In genomic region chr16:734981-735881, GRCh38 we compare ENCODE assay signal across 17 cellular contexts. TPM values are rescaled to one million over a fixed set of nuclear protein-coding genes. Genes with fewer than 3 reads are reported as not detected.
DNase-seq lines count a peak whose midpoint lies in the region; ATAC-seq and TF ChIP-seq lines count a peak whose summit lies in the region.
"Had no signal": no experiment of that assay in that cellular context is flagged by ENCODE, and none has a peak within 500 bp of the region (broad histone marks: within the 10 kb centered on the region; RNA-seq: fewer than 3 reads in every experiment).

No MANE protein-coding gene starts in this region.

- peaks cover 5% of the 10 kb centered on the region for H3K79me2 ChIP-seq in Karpas-422 (ENCODE audit: low read length)
- no peaks in the 10 kb centered on the region for H3K79me2 ChIP-seq in mesendoderm (ENCODE audit: control insufficient read depth, insufficient read depth, low read length)

- H4K20me1 ChIP-seq in Karpas-422 (ENCODE audit: insufficient read depth, low read depth, low read length), result no peaks in the 10 kb centered on the region

- H4K5ac ChIP-seq in mesendoderm (ENCODE audit: low read length), result no peak overlapping the region

- H2AFZ ChIP-seq in Karpas-422 (ENCODE audit: low read length), result no peak overlapping the region

- no peak overlapping the region for H2AK5ac ChIP-seq in mesendoderm (ENCODE audit: low read length)

- no peak overlapping the region for H3K18ac ChIP-seq in mesendoderm (ENCODE audit: low read length)

- TF ChIP-seq POLR2A in spleen (IDR thresholded peaks at IDR 0.05) (no peak), breast epithelium (IDR thresholded peaks at IDR 0.05) (no peak)

- H3K9me2 ChIP-seq in Karpas-422 (replicated peaks; ENCODE audit: insufficient read depth, low read length), result no peaks in the 10 kb centered on the region

- no peak for TF ChIP-seq CTCF in spleen (IDR thresholded peaks at IDR 0.05 in 8 of 11, conservative IDR thresholded peaks at IDR 0.05 in 3 of 11)
- no peak for TF ChIP-seq CTCF in foreskin keratinocyte (conservative IDR thresholded peaks at IDR 0.05)
- no peak for TF ChIP-seq CTCF in breast epithelium (IDR thresholded peaks at IDR 0.05)

- no peak overlapping the region for H3K9ac ChIP-seq in Karpas-422 (ENCODE audit: low read length)
- H3K9ac ChIP-seq in mesendoderm (ENCODE audit: low read length), result no peak overlapping the region

- H3K9me3 ChIP-seq in Karpas-422 (ENCODE audit: low read length), result no peaks in the 10 kb centered on the region
- no peaks in the 10 kb centered on the region for H3K9me3 ChIP-seq in spleen
- H3K9me3 ChIP-seq in breast epithelium, result no peaks in the 10 kb centered on the region
- H3K9me3 ChIP-seq: transverse colon had no signal

- no peaks in the 10 kb centered on the region for H3K9me3 Mint-ChIP-seq in activated T-helper 2 cell treated with anti-CD3 and anti-CD28 coated beads, Interferon-gamma antibody, Interleukin-2, Interleukin-4, amounts not matched to agents 10 μg/mL and 5 μg/mL and 100 μg/mL, durations not matched to agents 14 hours and 24 hours and 36 hours
- H3K9me3 Mint-ChIP-seq: HFFc6 had no signal

- no peaks in the 10 kb centered on the region for H3K79me1 ChIP-seq in mesendoderm (ENCODE audit: low read length)

- no peaks in the 10 kb centered on the region for H3K27me3 Mint-ChIP-seq in activated T-helper 2 cell treated with anti-CD3 and anti-CD28 coated beads, Interferon-gamma antibody, Interleukin-2, Interleukin-4, amounts not matched to agents 10 μg/mL and 5 μg/mL and 100 μg/mL, durations not matched to agents 14 hours and 24 hours and 36 hours (ENCODE audit: low read depth)

- H2BK15ac ChIP-seq in mesendoderm (replicated peaks; ENCODE audit: low read depth), result no peak overlapping the region

- no peak overlapping the region for H4K8ac ChIP-seq in mesendoderm (ENCODE audit: low read depth, low read length)

- H3K4me3 Mint-ChIP-seq in activated T-helper 2 cell treated with anti-CD3 and anti-CD28 coated beads, Interferon-gamma antibody, Interleukin-2, Interleukin-4, amounts not matched to agents 10 μg/mL and 5 μg/mL and 100 μg/mL, durations not matched to agents 14 hours and 24 hours and 36 hours (ENCODE audit: low read depth), result no peak overlapping the region
- H3K4me3 Mint-ChIP-seq: HFFc6 had no signal

- no peak overlapping the region for H2BK120ac ChIP-seq in mesendoderm (ENCODE audit: low read depth, low read length)

- H3K27ac ChIP-seq in Karpas-422 (ENCODE audit: low read length) (peak overlapping the region; percentile 99; the same call in 1 of the 2 replicates), spleen (peak overlapping the region in 2 of 8 donors; percentile 84 to 89), mesendoderm (ENCODE audit: low read depth, low read length) (no peak overlapping the region), foreskin keratinocyte (no peak overlapping the region), breast epithelium (no peak overlapping the region)
- H3K27ac ChIP-seq: transverse colon had no signal

- H3K27me3 ChIP-seq in Karpas-422 (ENCODE audit: low read length) (no peaks in the 10 kb centered on the region), spleen (replicated peaks in 1 of 7) (no peaks in the 10 kb centered on the region), mesendoderm (ENCODE audit: insufficient read depth, low read length, poor library complexity) (no peaks in the 10 kb centered on the region), foreskin keratinocyte (no peaks in the 10 kb centered on the region), breast epithelium (no peaks in the 10 kb centered on the region)
- H3K27me3 ChIP-seq: transverse colon had no signal

- DNase-seq in left cardiac atrium (peak; percentile 13), Right ventricle myocardium superior (no peak), Karpas-422 (no peak), spleen (peak; percentile 73), mesendoderm (no peak), foreskin keratinocyte (no peak), breast epithelium (ENCODE audit: low spot score in 2 of 2) (no peak)
- no peak for DNase-seq in activated T-helper 2 cell treated with anti-CD3 and anti-CD28 coated beads, Interferon-gamma antibody, Interleukin-2, Interleukin-4, amounts not matched to agents 10 μg/mL and 5 μg/mL and 100 μg/mL, durations not matched to agents 14 hours and 24 hours and 36 hours (ENCODE audit: low spot score)
- DNase-seq: activated gamma-delta T cell treated with Interleukin-2 at 50 U/mL for 16 hours, DMS79, HFFc6, NCI-H1930, NCI-H226, retina, transverse colon had no signal

- peaks cover 15% of the 10 kb centered on the region; the same call in 1 of the 2 replicates for H3K36me3 ChIP-seq in Karpas-422 (ENCODE audit: insufficient read depth, low read length)
- peaks cover 0 to 94% (median 62%) of the 10 kb centered on the region in 6 donors for H3K36me3 ChIP-seq in spleen
- peaks cover 3% of the 10 kb centered on the region for H3K36me3 ChIP-seq in mesendoderm (ENCODE audit: control insufficient read depth, insufficient read depth, low read length)
- no peaks in the 10 kb centered on the region for H3K36me3 ChIP-seq in breast epithelium

- peak overlapping the region; percentile 20 for H3K27ac Mint-ChIP-seq in activated T-helper 2 cell treated with anti-CD3 and anti-CD28 coated beads, Interferon-gamma antibody, Interleukin-2, Interleukin-4, amounts not matched to agents 10 μg/mL and 5 μg/mL and 100 μg/mL, durations not matched to agents 14 hours and 24 hours and 36 hours
- H3K27ac Mint-ChIP-seq: HFFc6 had no signal

- no peak overlapping the region for H3K56ac ChIP-seq in mesendoderm (ENCODE audit: low read length)

- H3K23ac ChIP-seq in mesendoderm (ENCODE audit: low read length), result no peak overlapping the region

- WGBS in spleen, 5 donors, result 93 to 98% (median 94%) methylated on average over 18 to 25 of the region's 25 CpGs
- no CpG with 5 or more reads among the region's 25 CpGs for WGBS in mesendoderm (ENCODE audit: extremely low coverage, insufficient coverage, low lambda C conversion rate)

- peaks cover 35% of the 10 kb centered on the region for H3K36me3 Mint-ChIP-seq in activated T-helper 2 cell treated with anti-CD3 and anti-CD28 coated beads, Interferon-gamma antibody, Interleukin-2, Interleukin-4, amounts not matched to agents 10 μg/mL and 5 μg/mL and 100 μg/mL, durations not matched to agents 14 hours and 24 hours and 36 hours (ENCODE audit: low read depth)

- no peak overlapping the region for H3K4me3 ChIP-seq in Karpas-422 (ENCODE audit: low read length)
- no peak overlapping the region for H3K4me3 ChIP-seq in spleen
- H3K4me3 ChIP-seq in mesendoderm (ENCODE audit: low read length), result no peak overlapping the region
- no peak overlapping the region for H3K4me3 ChIP-seq in breast epithelium
- H3K4me3 ChIP-seq: smooth muscle cell, transverse colon had no signal

- H3K4me2 ChIP-seq in Karpas-422 (ENCODE audit: low read depth, low read length, poor library complexity, severe bottlenecking), result no peak overlapping the region
- H3K4me2 ChIP-seq in mesendoderm (ENCODE audit: low read length), result no peak overlapping the region
- H3K4me2 ChIP-seq: smooth muscle cell had no signal

- intact Hi-C loops in left cardiac atrium (cut with DNase I) (no loop called here), Right ventricle myocardium superior (cut with DNase I) (no loop called here), spleen (cut with DNase I; ENCODE audit: low total_unique reads) (no loop called here), breast epithelium (cut with DNase I; ENCODE audit: low total_unique reads) (no loop called here)
- intact Hi-C loops in activated T-helper 2 cell treated with anti-CD3 and anti-CD28 coated beads, Interferon-gamma antibody, Interleukin-2, Interleukin-4, amounts not matched to agents 10 μg/mL and 5 μg/mL and 100 μg/mL, durations not matched to agents 14 hours and 24 hours and 36 hours (cut with micrococcal nuclease), result no loop called here

- peaks cover 55% of the 10 kb centered on the region for H3K4me1 ChIP-seq in Karpas-422 (ENCODE audit: low read length)
- H3K4me1 ChIP-seq in spleen, result peaks cover 7 to 38% (median 12%) of the 10 kb centered on the region in 6 donors
- H3K4me1 ChIP-seq in mesendoderm (ENCODE audit: control insufficient read depth, low read depth, low read length), result no peaks in the 10 kb centered on the region
- H3K4me1 ChIP-seq in foreskin keratinocyte, result peaks cover 3% of the 10 kb centered on the region
- peaks cover 0 to 7% of the 10 kb centered on the region in 2 donors for H3K4me1 ChIP-seq in breast epithelium

- H2BK5ac ChIP-seq in mesendoderm (ENCODE audit: low read length), result no peak overlapping the region

- ATAC-seq in left cardiac atrium, result no peak
- ATAC-seq in Right ventricle myocardium superior (ENCODE audit: poor library complexity), result no peak
- no peak for ATAC-seq in foreskin keratinocyte
- ATAC-seq: Panc1 had no signal

- H3K4me1 Mint-ChIP-seq in activated T-helper 2 cell treated with anti-CD3 and anti-CD28 coated beads, Interferon-gamma antibody, Interleukin-2, Interleukin-4, amounts not matched to agents 10 μg/mL and 5 μg/mL and 100 μg/mL, durations not matched to agents 14 hours and 24 hours and 36 hours (ENCODE audit: low read depth), result peaks cover 17% of the 10 kb centered on the region

- no peak overlapping the region for H3K4ac ChIP-seq in mesendoderm (ENCODE audit: low read depth, low read length)

RNA-seq across cellular contexts. Expression of gene CIAO3, which starts 5.6 kb away (rescaled TPM):
- total RNA-seq in left cardiac atrium, result 10 to 100 TPM; 22.6 to 23.3 TPM
- total RNA-seq in Right ventricle myocardium superior, result 29.2 TPM
- total RNA-seq in Karpas-422 (2014; rRNA removed; shearing (Covaris generic); ENCODE audit: low replicate concordance), result 32.1 and 77.4 TPM in 2 replicates
- 42.8 and 43.4 TPM in 2 replicates for total RNA-seq in activated T-helper 2 cell treated with anti-CD3 and anti-CD28 coated beads, Interferon-gamma antibody, Interleukin-2, Interleukin-4, amounts not matched to agents 10 μg/mL and 5 μg/mL and 100 μg/mL, durations not matched to agents 14 hours and 24 hours and 36 hours
- total RNA-seq in spleen, result 10 to 100 TPM; 24.9 to 60.2 (median 39.5) TPM
- polyA plus RNA-seq in spleen, result 10 to 100 TPM; 34.1 to 80.4 (median 37.7) TPM
- 10.0 TPM for polyA plus RNA-seq in mesendoderm (2013, experiment 1 of 2)
- polyA plus RNA-seq in mesendoderm (2013, experiment 2 of 2), result 9.5 TPM
- 34.2 and 34.3 TPM in 2 replicates for total RNA-seq in foreskin keratinocyte
- polyA plus RNA-seq in foreskin keratinocyte, result 34.7 and 34.8 TPM in 2 replicates
- 10 to 100 TPM; 23.0 to 43.2 (median 41.6) TPM for total RNA-seq in breast epithelium

RNA-seq across cellular contexts. Expression of gene HAGHL, which starts 8.3 kb away (rescaled TPM):
- total RNA-seq in left cardiac atrium, result 10 to 100 TPM; 12.0 to 15.8 TPM
- total RNA-seq in Right ventricle myocardium superior, result 13.8 TPM
- 57.4 and 159 TPM in 2 replicates for total RNA-seq in Karpas-422 (2014; rRNA removed; shearing (Covaris generic); ENCODE audit: low replicate concordance)
- total RNA-seq in activated T-helper 2 cell treated with anti-CD3 and anti-CD28 coated beads, Interferon-gamma antibody, Interleukin-2, Interleukin-4, amounts not matched to agents 10 μg/mL and 5 μg/mL and 100 μg/mL, durations not matched to agents 14 hours and 24 hours and 36 hours, result 18.5 and 21.4 TPM in 2 replicates
- 10 to 100 TPM in 6 of 7 donors, 1 to 10 TPM in 1; 7.7 to 25.8 (median 17.6) TPM for total RNA-seq in spleen
- 10 to 100 TPM; 25.7 to 75.8 (median 32.5) TPM for polyA plus RNA-seq in spleen
- polyA plus RNA-seq in mesendoderm (2013, experiment 1 of 2), result 1.8 TPM
- polyA plus RNA-seq in mesendoderm (2013, experiment 2 of 2), result 1.6 TPM
- total RNA-seq in foreskin keratinocyte, result 17.8 and 18.4 TPM in 2 replicates
- 20.6 and 21.2 TPM in 2 replicates for polyA plus RNA-seq in foreskin keratinocyte
- 1 to 10 TPM; 4.3 to 7.5 (median 5.1) TPM for total RNA-seq in breast epithelium

RNA-seq across cellular contexts. Expression of gene CCDC78, which starts 9.0 kb away (rescaled TPM):
- under 1 TPM; 0.50 to 0.56 TPM for total RNA-seq in left cardiac atrium
- 0.32 TPM for total RNA-seq in Right ventricle myocardium superior
- total RNA-seq in Karpas-422 (2014; rRNA removed; shearing (Covaris generic); ENCODE audit: low replicate concordance), result 29.4 and 110 TPM in 2 replicates
- 7.3 and 8.3 TPM in 2 replicates for total RNA-seq in activated T-helper 2 cell treated with anti-CD3 and anti-CD28 coated beads, Interferon-gamma antibody, Interleukin-2, Interleukin-4, amounts not matched to agents 10 μg/mL and 5 μg/mL and 100 μg/mL, durations not matched to agents 14 hours and 24 hours and 36 hours
- total RNA-seq in spleen, result 10 to 100 TPM in 1 of 7 donors, 1 to 10 TPM in 6; 2.9 to 11.9 (median 6.3) TPM
- polyA plus RNA-seq in spleen, result 10 to 100 TPM; 12.0 to 23.7 (median 13.9) TPM
- 1.2 TPM for polyA plus RNA-seq in mesendoderm (2013, experiment 1 of 2)
- polyA plus RNA-seq in mesendoderm (2013, experiment 2 of 2), result 1.1 TPM
- 2.7 and 2.9 TPM in 2 replicates for total RNA-seq in foreskin keratinocyte
- 3.3 and 4.0 TPM in 2 replicates for polyA plus RNA-seq in foreskin keratinocyte
- total RNA-seq in breast epithelium, result 1 to 10 TPM in 2 of 3 donors, under 1 TPM in 1; 0.48 to 2.9 (median 2.6) TPM

RNA-seq across cellular contexts. Expression of gene ANTKMT, which starts 14.3 kb away (rescaled TPM):
- total RNA-seq in left cardiac atrium (10 to 100 TPM; 32.5 to 36.8 TPM), Right ventricle myocardium superior (27.5 TPM), spleen (10 to 100 TPM; 28.6 to 40.9 (median 36.4) TPM), foreskin keratinocyte (43.6 and 47.9 TPM in 2 replicates), breast epithelium (10 to 100 TPM; 29.9 to 35.7 (median 30.4) TPM)
- total RNA-seq in Karpas-422 (2014; rRNA removed; shearing (Covaris generic); ENCODE audit: low replicate concordance), result 19.8 and 53.3 TPM in 2 replicates
- total RNA-seq in activated T-helper 2 cell treated with anti-CD3 and anti-CD28 coated beads, Interferon-gamma antibody, Interleukin-2, Interleukin-4, amounts not matched to agents 10 μg/mL and 5 μg/mL and 100 μg/mL, durations not matched to agents 14 hours and 24 hours and 36 hours, result 52.8 and 54.4 TPM in 2 replicates
- polyA plus RNA-seq in spleen (10 to 100 TPM; 49.9 to 77.2 (median 63.4) TPM), foreskin keratinocyte (42.0 and 47.0 TPM in 2 replicates)
- polyA plus RNA-seq in mesendoderm (2013, experiment 1 of 2), result 12.5 TPM
- polyA plus RNA-seq in mesendoderm (2013, experiment 2 of 2), result 13.3 TPM

RNA-seq across cellular contexts. Expression of gene METRN, which starts 20.3 kb away (rescaled TPM):
- total RNA-seq in left cardiac atrium (10 to 100 TPM; 53.7 to 56.8 TPM), Right ventricle myocardium superior (59.6 TPM), spleen (10 to 100 TPM in 5 of 7 donors, 1 to 10 TPM in 2; 7.2 to 20.2 (median 12.8) TPM), foreskin keratinocyte (65.7 and 70.0 TPM in 2 replicates), breast epithelium (10 to 100 TPM; 23.6 to 30.2 (median 24.3) TPM)
- total RNA-seq in Karpas-422 (2014; rRNA removed; shearing (Covaris generic); ENCODE audit: low replicate concordance), result 25.2 and 132 TPM in 2 replicates
- total RNA-seq in activated T-helper 2 cell treated with anti-CD3 and anti-CD28 coated beads, Interferon-gamma antibody, Interleukin-2, Interleukin-4, amounts not matched to agents 10 μg/mL and 5 μg/mL and 100 μg/mL, durations not matched to agents 14 hours and 24 hours and 36 hours, result 30.0 and 31.7 TPM in 2 replicates
- polyA plus RNA-seq in spleen (10 to 100 TPM; 15.6 to 31.9 (median 30.4) TPM), foreskin keratinocyte (114 and 131 TPM in 2 replicates)
- polyA plus RNA-seq in mesendoderm (2013, experiment 1 of 2), result 2.4 TPM
- polyA plus RNA-seq in mesendoderm (2013, experiment 2 of 2), result 2.0 TPM

Comparison
In these comparisons a context has a peak if more than half of its experiments do, and no peak if none do; other contexts are left out.
1. DNase-seq: peak in left cardiac atrium (single experiment) and spleen (single experiment); none in Right ventricle myocardium superior (single experiment), Karpas-422 (single experiment), activated T-helper 2 cell treated with anti-CD3 and anti-CD28 coated beads, Interferon-gamma antibody, Interleukin-2, Interleukin-4, amounts not matched to agents 10 μg/mL and 5 μg/mL and 100 μg/mL, durations not matched to agents 14 hours and 24 hours and 36 hours (single experiment), mesendoderm (single experiment), foreskin keratinocyte (0 of 2) and breast epithelium (0 of 2).